Comparison of ENCODE assay signal across 8 cellular contexts in genomic region chr17:47650525-47651522, GRCh38. TPM values are rescaled to one million over a fixed set of nuclear protein-coding genes. Genes with fewer than 3 reads are reported as not detected.
DNase-seq lines count a peak whose midpoint lies in the region; ATAC-seq and TF ChIP-seq lines count a peak whose summit lies in the region.

No MANE protein-coding gene starts in this region.

- peaks cover 36% of the 10 kb centered on the region for H4K20me1 ChIP-seq in PC-3 (ENCODE audit: low read length)

- no peaks in the 10 kb centered on the region for H3K9me3 Mint-ChIP-seq in activated T-cell treated with anti-CD3 and anti-CD28 coated beads, Interleukin-2, amount 50 U/mL, for 24 hours

- WGBS in esophagus, 2 donors, result 2 to 4% methylated on average over 15 to 38 of the region's 39 CpGs

- H2AFZ ChIP-seq in PC-3 (ENCODE audit: low read length), result peak overlapping the region; percentile 53

- no peaks in the 10 kb centered on the region for H3K27me3 Mint-ChIP-seq in activated T-cell treated with anti-CD3 and anti-CD28 coated beads, Interleukin-2, amount 50 U/mL, for 24 hours

- DNase-seq in Caki2 (ENCODE audit: low read depth) (peak; percentile 96), PC-3 (peak; percentile 99)
- peak; percentile 95 for DNase-seq in activated T-cell treated with anti-CD3 and anti-CD28 coated beads, Interleukin-2, amount 50 U/mL, for 24 hours
- DNase-seq in stimulated activated CD8-positive, alpha-beta memory T cell treated with anti-CD3 and anti-CD28 coated beads, Interleukin-4, amount 100 ng/mL, for 4 hours (ENCODE audit: low read depth in 2 of 2, low spot score in 1 of 2), result peak; percentile 79 to 90

- H3K9me2 ChIP-seq in PC-3 (replicated peaks; ENCODE audit: low read length), result no peaks in the 10 kb centered on the region

- H3K27ac Mint-ChIP-seq in activated T-cell treated with anti-CD3 and anti-CD28 coated beads, Interleukin-2, amount 50 U/mL, for 24 hours, result peak overlapping the region; percentile 98

- no TSS peak for BruUV-seq in PC-3 (replicated peaks; lab: Mats Ljungman, UMichigan)

- H3K4me3 Mint-ChIP-seq in activated T-cell treated with anti-CD3 and anti-CD28 coated beads, Interleukin-2, amount 50 U/mL, for 24 hours, result peak overlapping the region; percentile 91

- H3K4me3 ChIP-seq in PC-3 (ENCODE audit: low read length) (peak overlapping the region; percentile 84), esophagus (ENCODE audit: low read depth in 1 of 2, low read length in 2 of 2) (peak overlapping the region; percentile 76 to 82), mucosa of stomach (ENCODE audit: low read length) (peak overlapping the region; percentile 52)

- no peaks in the 10 kb centered on the region for H3K27me3 ChIP-seq in PC-3 (ENCODE audit: low read length)
- H3K27me3 ChIP-seq in esophagus (ENCODE audit: control insufficient read depth in 1 of 2, insufficient read depth in 2 of 2, low read length in 2 of 2), result no peaks in the 10 kb centered on the region
- H3K27me3 ChIP-seq in mucosa of stomach (ENCODE audit: control insufficient read depth, insufficient read depth, low read length), result no peaks in the 10 kb centered on the region

- CTCF ChIA-PET in PC-3 (lab: Charles Lee), result interaction anchor here (0.5 to 0.6 kb wide), 3 partner anchors 11 to 151 kb away, joined by 3 to 5 read pairs (median 3); no protein-coding TSS in a partner anchor

- H3K4me1 ChIP-seq in PC-3 (ENCODE audit: insufficient read depth, low read length), result peaks cover 45% of the 10 kb centered on the region
- H3K4me1 ChIP-seq in esophagus (ENCODE audit: control insufficient read depth in 2 of 2, insufficient read depth in 2 of 2, low read length in 1 of 2), result no peaks in the 10 kb centered on the region
- H3K4me1 ChIP-seq in mucosa of stomach (ENCODE audit: control insufficient read depth, insufficient read depth, low read length), result peaks cover 11% of the 10 kb centered on the region

- 0 out of 2 replicates have a peak, but pooled peaks have one; percentile 37 for TF ChIP-seq EP300 in Ishikawa (IDR thresholded peaks at IDR 0.05; ENCODE audit: borderline replicate concordance)

- H3K9me3 ChIP-seq in PC-3 (ENCODE audit: low read length), result no peaks in the 10 kb centered on the region
- H3K9me3 ChIP-seq in esophagus (ENCODE audit: control insufficient read depth in 2 of 2, insufficient read depth in 1 of 2, low read depth in 1 of 2, low read length in 1 of 2), result no peaks in the 10 kb centered on the region
- H3K9me3 ChIP-seq in mucosa of stomach (ENCODE audit: control insufficient read depth, low read length), result no peaks in the 10 kb centered on the region

- TF ChIP-seq CTCF in PC-3 (conservative IDR thresholded peaks at IDR 0.05; ENCODE audit: low read depth, low read length), result no peak

- H3K27ac ChIP-seq in PC-3 (ENCODE audit: low read length) (peak overlapping the region; percentile 79), esophagus (ENCODE audit: low read depth in 2 of 2, low read length in 1 of 2) (peak overlapping the region; percentile 94 to 96)

- peaks cover 60% of the 10 kb centered on the region for H3K79me2 ChIP-seq in PC-3 (ENCODE audit: low read length)

- POLR2A ChIA-PET in PC-3 (lab: Charles Lee; ENCODE audit: unreplicated experiment), result interaction anchor here (0.6 kb wide), 3 partner anchors 158 to 430 kb away, joined by 4 to 8 read pairs (median 6); no protein-coding TSS in a partner anchor

- H3K36me3 ChIP-seq in PC-3 (ENCODE audit: low read depth, low read length), result peaks cover 43% of the 10 kb centered on the region
- peaks cover 2 to 10% of the 10 kb centered on the region in 2 donors for H3K36me3 ChIP-seq in esophagus (ENCODE audit: control insufficient read depth in 2 of 2, insufficient read depth in 2 of 2, low read length in 1 of 2)
- peaks cover 20% of the 10 kb centered on the region for H3K36me3 ChIP-seq in mucosa of stomach (ENCODE audit: control insufficient read depth, insufficient read depth, low read length)

- H3K4me2 ChIP-seq in PC-3 (ENCODE audit: low read length), result peak overlapping the region; percentile 93

- in situ Hi-C loops in Caki2 (cut with HindIII; ENCODE audit: low pct_unique_long_range_greater_than_20kb, low sequenced_read_pairs), result no loop called here

- peak; percentile 50 for ATAC-seq in GM21526 (IDR thresholded peaks at IDR 0.05; ENCODE audit: low FRiP score, unreplicated experiment)
- ATAC-seq in PC-3, result peak; percentile 53

- peaks cover 61% of the 10 kb centered on the region for H3K36me3 Mint-ChIP-seq in activated T-cell treated with anti-CD3 and anti-CD28 coated beads, Interleukin-2, amount 50 U/mL, for 24 hours (ENCODE audit: low read depth)

- intact Hi-C loops in PC-3 (cut with micrococcal nuclease), result no loop called here

- H3F3A ChIP-seq in PC-3 (ENCODE audit: low read length, unreplicated experiment), result no peaks in the 10 kb centered on the region

- H3K4me1 Mint-ChIP-seq in activated T-cell treated with anti-CD3 and anti-CD28 coated beads, Interleukin-2, amount 50 U/mL, for 24 hours (ENCODE audit: low read depth), result peaks cover 62% of the 10 kb centered on the region

- TF ChIP-seq RAD21 in Ishikawa (IDR thresholded peaks at IDR 0.05; ENCODE audit: low read depth), result no peak

- H3K9ac ChIP-seq in PC-3 (ENCODE audit: low read length), result peak overlapping the region; percentile 98
- peak overlapping the region; percentile 63 for H3K9ac ChIP-seq in mucosa of stomach (ENCODE audit: low read length)

TF ChIP-seq in Ishikawa, 13 proteins besides CTCF, POLR2A, EP300 and RAD21:
- TF ChIP-seq MAX (IDR thresholded peaks at IDR 0.05), result peak; percentile 93
- TF ChIP-seq CEBPB (IDR thresholded peaks at IDR 0.05), result no peak
- TF ChIP-seq USF1 (IDR thresholded peaks at IDR 0.05), result 0 out of 2 replicates have a peak, but pooled peaks have one; percentile 11
- peak; percentile 25; the same call in 1 of the 2 replicates for TF ChIP-seq TAF1 (IDR thresholded peaks at IDR 0.05; ENCODE audit: low read depth)
- TF ChIP-seq YY1 (IDR thresholded peaks at IDR 0.05; ENCODE audit: low read depth), result no peak; the same call in 1 of the 2 replicates
- TF ChIP-seq EGR1 (IDR thresholded peaks at IDR 0.05), result peak; percentile 53

RNA-seq across cellular contexts. Expression of gene KPNB1, which starts 1.1 kb away (rescaled TPM):
- total RNA-seq in Caki2 (2014; rRNA removed; shearing (Covaris generic); ENCODE audit: low replicate concordance), result 188 and 192 TPM in 2 replicates
- total RNA-seq in PC-3 (2014; rRNA removed), result 390 and 437 TPM in 2 replicates
- 10 to 100 TPM; 40.8 to 75.5 TPM for polyA plus RNA-seq in esophagus

RNA-seq across cellular contexts. Expression of gene TBKBP1, which starts 43.1 kb away (rescaled TPM):
- 0.17 and 0.74 TPM in 2 replicates for total RNA-seq in Caki2 (2014; rRNA removed; shearing (Covaris generic); ENCODE audit: low replicate concordance)
- total RNA-seq in PC-3 (2014; rRNA removed), result 9.0 and 12.8 TPM in 2 replicates
- polyA plus RNA-seq in esophagus, result 10 to 100 TPM in 1 of 2 donors, 1 to 10 TPM in 1; 9.2 to 17.1 TPM

Comparison
In these comparisons a context has a peak if more than half of its experiments do, and no peak if none do; other contexts are left out.
1. Peak in every context shown above with its lines: DNase-seq, ATAC-seq, H3K4me3 ChIP-seq and H3K27ac ChIP-seq.